Comparison of ENCODE assay signal across 16 cellular contexts in genomic region chr9:20786807-20787206, GRCh38.
"Had no signal": no experiment of that assay in that cellular context is flagged by ENCODE, and none has a peak within 500 bp of the region (broad histone marks: within the 10 kb centered on the region; RNA-seq: fewer than 3 reads in every experiment).

No MANE protein-coding gene starts in this region.

- H3K27ac Mint-ChIP-seq: neural progenitor cell had no signal

- FAIRE-seq: endothelial cell of umbilical vein, keratinocyte had no signal

- H3K27ac ChIP-seq: colonic mucosa, foreskin keratinocyte, neural progenitor cell, ovary had no signal

- H3K9me3 ChIP-seq: colonic mucosa, ovary had no signal

- H3K4me3 Mint-ChIP-seq: immature natural killer cell; naive thymus-derived CD4-positive, alpha-beta T cell; neural progenitor cell had no signal

- ATAC-seq: foreskin keratinocyte; left cardiac atrium; naive thymus-derived CD4-positive, alpha-beta T cell; right cardiac atrium had no signal

- H3K36me3 ChIP-seq: colonic mucosa, neural progenitor cell, ovary had no signal

- H3K4me1 ChIP-seq: colonic mucosa had no signal

- H3K9ac ChIP-seq: neural progenitor cell had no signal

- H3K9me3 Mint-ChIP-seq: immature natural killer cell; naive thymus-derived CD4-positive, alpha-beta T cell; neural progenitor cell had no signal

- DNase-seq: colonic mucosa; dermis blood vessel endothelial cell; foreskin keratinocyte; immature natural killer cell; left cardiac atrium; naive thymus-derived CD4-positive, alpha-beta T cell; nucleus accumbens; ovary; stimulated activated CD4-positive, alpha-beta T cell treated with anti-CD3 and anti-CD28 coated beads, Interleukin-2, amount 100 ng/mL, for 48 hours; stimulated activated naive CD4-positive, alpha-beta T cell treated with Interleukin-2 at 50 U/mL for 16 hours; trophoblast cell had no signal

- H3K4me3 ChIP-seq: colonic mucosa, neural progenitor cell, ovary, smooth muscle cell had no signal

- H3K27me3 Mint-ChIP-seq: naive thymus-derived CD4-positive, alpha-beta T cell had no signal
